Comparison of ENCODE assay signal across 14 cellular contexts in genomic region chr9:123434619-123435240, GRCh38.
DNase-seq lines count a peak whose midpoint lies in the region; ATAC-seq, FAIRE-seq and TF ChIP-seq lines count a peak whose summit lies in the region.
"Had no signal": no experiment of that assay in that cellular context is flagged by ENCODE, and none has a peak within 500 bp of the region (broad histone marks: within the 10 kb centered on the region; RNA-seq: fewer than 3 reads in every experiment).

No MANE protein-coding gene starts in this region.

- no peak for TF ChIP-seq EP300 in A549 (IDR thresholded peaks at IDR 0.05)

- no peak overlapping the region for H2BK15ac ChIP-seq in H9 (ENCODE audit: low read depth, low read length)

- dilution Hi-C loops in keratinocyte (cut with MboI; ENCODE audit: extremely low pct_ligation_motif_present, low sequenced_read_pairs): no loop called here

- no peaks in the 10 kb centered on the region for H3K27me3 ChIP-seq in H9 (ENCODE audit: insufficient read depth, low read length)
- no peaks in the 10 kb centered on the region for H3K27me3 ChIP-seq in WERI-Rb-1 (ENCODE audit: insufficient read depth, low read depth, severe bottlenecking)
- H3K27me3 ChIP-seq in keratinocyte (ENCODE audit: control insufficient read depth, extremely low read depth, insufficient read depth, low read length): no peaks in the 10 kb centered on the region
- no peaks in the 10 kb centered on the region for H3K27me3 ChIP-seq in CD4-positive, alpha-beta T cell (ENCODE audit: control insufficient read depth, insufficient read depth, low read length)
- no peaks in the 10 kb centered on the region for H3K27me3 ChIP-seq in tibial artery

- no peak overlapping the region for H3K4ac ChIP-seq in H9 (ENCODE audit: low read depth, low read length)

- TF ChIP-seq CTCF in A549 (IDR thresholded peaks at IDR 0.05) (no peak; the same call in 2 of the 3 replicates), H9 (conservative IDR thresholded peaks at IDR 0.05) (peak; percentile 66), WERI-Rb-1 (IDR thresholded peaks at IDR 0.05; ENCODE audit: low read depth, low read length) (peak; percentile 58), keratinocyte (optimal IDR thresholded peaks at IDR 0.05 in 1 of 3, IDR thresholded peaks at IDR 0.05 in 1 of 3, conservative IDR thresholded peaks at IDR 0.05 in 1 of 3; ENCODE audit: extremely low read depth in 1 of 3, insufficient read depth in 2 of 3, low read length in 3 of 3) (peak in 2 of 3 experiments; percentile 11 to 12), tibial artery (IDR thresholded peaks at IDR 0.05) (no peak)
- TF ChIP-seq CTCF in CD4-positive, alpha-beta T cell (IDR thresholded peaks at IDR 0.05): no peak

- POLR2A ChIA-PET in A549 (lab: Yijun Ruan, JAX): no interaction called here
- POLR2A ChIA-PET in CD4-positive, alpha-beta T cell (lab: Charles Lee): no interaction called here

- H3K4me2 ChIP-seq in A549 (no peak overlapping the region), H9 (ENCODE audit: insufficient read depth, insufficient read length, low read length) (no peak overlapping the region), keratinocyte (ENCODE audit: control insufficient read depth, extremely low read depth, insufficient read depth, low read depth, low read length) (no peak overlapping the region)

- H3K4me1 ChIP-seq in A549: no peaks in the 10 kb centered on the region
- H3K4me1 ChIP-seq in H9 (ENCODE audit: insufficient read depth, low read length): peaks cover 4% of the 10 kb centered on the region; the same call in 1 of the 2 replicates
- H3K4me1 ChIP-seq in keratinocyte (ENCODE audit: control insufficient read depth, extremely low read depth, insufficient read depth, low read length): no peaks in the 10 kb centered on the region
- no peaks in the 10 kb centered on the region for H3K4me1 ChIP-seq in tibial artery

- CTCF ChIA-PET in A549 (lab: Yijun Ruan, JAX): interaction anchor here (0.6 to 1.6 kb wide), 3 partner anchors 11 to 75 kb away, joined by 3 to 4 read pairs (median 4); no protein-coding TSS in a partner anchor
- CTCF ChIA-PET in CD4-positive, alpha-beta T cell (lab: Charles Lee): interaction anchor here (0.6 kb wide), 1 partner anchor 414 kb away, joined by 3 read pairs; no protein-coding TSS in a partner anchor

- no peak overlapping the region for H3K56ac ChIP-seq in H9 (ENCODE audit: insufficient read length, low read depth, low read length)

- no peak overlapping the region for H3K4me3 ChIP-seq in A549
- no peak overlapping the region for H3K4me3 ChIP-seq in WERI-Rb-1 (ENCODE audit: low read depth, low read length)
- no peak overlapping the region for H3K4me3 ChIP-seq in keratinocyte (ENCODE audit: control insufficient read depth in 2 of 3, extremely low read depth in 1 of 3, insufficient read depth in 2 of 3, low read depth in 1 of 3, low read length in 3 of 3)
- no peak overlapping the region for H3K4me3 ChIP-seq in tibial artery
- H3K4me3 ChIP-seq: GM23248 had no signal

- no peaks in the 10 kb centered on the region for H3K9me3 ChIP-seq in A549
- no peaks in the 10 kb centered on the region for H3K9me3 ChIP-seq in H9 (ENCODE audit: control insufficient read depth, low read depth, low read length)
- H3K9me3 ChIP-seq in WERI-Rb-1 (ENCODE audit: severe bottlenecking): no peaks in the 10 kb centered on the region
- no peaks in the 10 kb centered on the region for H3K9me3 ChIP-seq in keratinocyte (ENCODE audit: control insufficient read depth, low read depth, low read length)
- no peaks in the 10 kb centered on the region for H3K9me3 ChIP-seq in CD4-positive, alpha-beta T cell (ENCODE audit: control insufficient read depth, low read length)
- no peaks in the 10 kb centered on the region for H3K9me3 ChIP-seq in tibial artery

- no peak for TF ChIP-seq RAD21 in A549 (conservative IDR thresholded peaks at IDR 0.05 in 1 of 2, IDR thresholded peaks at IDR 0.05 in 1 of 2)

- H3K9ac ChIP-seq in H9 (ENCODE audit: extremely low read depth, insufficient read length, low read length) (no peak overlapping the region), keratinocyte (ENCODE audit: control insufficient read depth, extremely low read depth, insufficient read depth, low read length) (no peak overlapping the region)
- H3K9ac ChIP-seq: GM23248 had no signal

- H3K23me2 ChIP-seq in H9 (ENCODE audit: insufficient read length, low read depth, low read length, poor library complexity, severe bottlenecking): no peaks in the 10 kb centered on the region

- H3K9me3 Mint-ChIP-seq in H9: no peaks in the 10 kb centered on the region
- no peaks in the 10 kb centered on the region for H3K9me3 Mint-ChIP-seq in CD4-positive, alpha-beta T cell
- H3K9me3 Mint-ChIP-seq: natural killer cell had no signal

- no peak overlapping the region for H3K27ac ChIP-seq in A549
- H3K27ac ChIP-seq in H9 (ENCODE audit: insufficient read length, low read depth, low read length): no peak overlapping the region
- no peak overlapping the region for H3K27ac ChIP-seq in WERI-Rb-1
- H3K27ac ChIP-seq in keratinocyte (ENCODE audit: control insufficient read depth, insufficient read depth, low read length): no peak overlapping the region
- H3K27ac ChIP-seq in CD4-positive, alpha-beta T cell (ENCODE audit: low read depth, low read length): no peak overlapping the region
- H3K27ac ChIP-seq in tibial artery: no peak overlapping the region
- H3K27ac ChIP-seq: GM23248 had no signal

- H2BK120ac ChIP-seq in H9 (ENCODE audit: low read depth, low read length, poor library complexity, severe bottlenecking): no peak overlapping the region

- H4K20me1 ChIP-seq in H9 (ENCODE audit: control insufficient read depth, insufficient read depth, insufficient read length): no peaks in the 10 kb centered on the region
- H4K20me1 ChIP-seq in keratinocyte (ENCODE audit: control insufficient read depth, extremely low read depth, insufficient read depth, low read length): no peaks in the 10 kb centered on the region

- no peaks in the 10 kb centered on the region for H3K9me1 ChIP-seq in keratinocyte (ENCODE audit: control insufficient read depth, extremely low read depth, insufficient read depth, low read length)

- H3K23ac ChIP-seq in H9 (ENCODE audit: insufficient read length, low read depth, low read length): no peak overlapping the region

- no peak overlapping the region for H2BK20ac ChIP-seq in H9 (ENCODE audit: low read depth, low read length, poor library complexity, severe bottlenecking)

- FAIRE-seq in A549 (lab: Jason Lieb, UNC) (no peak), keratinocyte (lab: Jason Lieb, UNC) (no peak)
- FAIRE-seq: astrocyte had no signal

- peaks cover 3 to 24% (median 8%) of the 10 kb centered on the region in 3 experiments; a peak in 5 of 7 replicates for H3K36me3 Mint-ChIP-seq in H9 (ENCODE audit: insufficient read depth in 1 of 3, low read depth in 3 of 3)
- H3K36me3 Mint-ChIP-seq in CD4-positive, alpha-beta T cell (ENCODE audit: low read depth): peaks cover 86% of the 10 kb centered on the region
- H3K36me3 Mint-ChIP-seq: natural killer cell had no signal

- no peak overlapping the region for H2BK5ac ChIP-seq in H9 (ENCODE audit: insufficient read length, low read length)

- DNase-seq in A549 (ENCODE audit: low read depth in 1 of 2, low spot score in 1 of 2) (peak; percentile 56 to 60), H9 (peak; percentile 82), WERI-Rb-1 (peak; percentile 66), keratinocyte (ENCODE audit: low read depth, low spot score) (no peak), hypothalamus (lab: John Stamatoyannopoulos, UW) (no peak), tibial artery (no peak)
- no peak for DNase-seq in CD4-positive, alpha-beta T cell
- DNase-seq: GM23248, natural killer cell, RPMI8226 had no signal

- no peak overlapping the region for H3T11ph ChIP-seq in H9 (ENCODE audit: low read length)

- no peak overlapping the region for H3K4me3 Mint-ChIP-seq in H9
- no peak overlapping the region for H3K4me3 Mint-ChIP-seq in CD4-positive, alpha-beta T cell
- H3K4me3 Mint-ChIP-seq: CD14-positive monocyte, IgD-negative memory B cell, natural killer cell had no signal

- H3K14ac ChIP-seq in H9 (ENCODE audit: insufficient read depth, low read length): no peak overlapping the region

- H2AFZ ChIP-seq in H9 (ENCODE audit: low read length): no peak overlapping the region
- no peak overlapping the region for H2AFZ ChIP-seq in keratinocyte (ENCODE audit: control insufficient read depth, low read length)
- H2AFZ ChIP-seq: GM23248 had no signal

- H3K79me1 ChIP-seq in H9 (ENCODE audit: insufficient read depth, low read depth, low read length, poor library complexity, severe bottlenecking): no peaks in the 10 kb centered on the region

- H3K36me3 ChIP-seq in WERI-Rb-1: peaks cover 7% of the 10 kb centered on the region
- peaks cover 0 to 1% of the 10 kb centered on the region in 2 experiments for H3K36me3 ChIP-seq in keratinocyte (ENCODE audit: control insufficient read depth in 2 of 2, extremely low read depth in 1 of 2, insufficient read depth in 2 of 2, low read length in 2 of 2)
- H3K36me3 ChIP-seq in tibial artery: peaks cover 18 to 78% (median 69%) of the 10 kb centered on the region in 3 donors

- intact Hi-C loops in CD4-positive, alpha-beta T cell (cut with DNase I, micrococcal nuclease): no loop called here
- intact Hi-C loops in tibial artery (cut with DNase I; ENCODE audit: low total_unique reads): no loop called here

- no peak overlapping the region for H4K91ac ChIP-seq in H9 (ENCODE audit: insufficient read length, low read depth, low read length)

- H4K8ac ChIP-seq in H9 (replicated peaks; ENCODE audit: insufficient read length, low read depth, low read length): no peak overlapping the region

- H3K27ac Mint-ChIP-seq in H9: no peak overlapping the region
- H3K27ac Mint-ChIP-seq in CD4-positive, alpha-beta T cell: no peak overlapping the region
- H3K27ac Mint-ChIP-seq: IgD-negative memory B cell, natural killer cell had no signal

- H3K79me2 ChIP-seq in H9 (ENCODE audit: insufficient read depth, low read length) (no peaks in the 10 kb centered on the region), keratinocyte (ENCODE audit: control insufficient read depth, insufficient read depth, low read length) (no peaks in the 10 kb centered on the region)

- H3K4me1 Mint-ChIP-seq in H9: peaks cover 20 to 25% of the 10 kb centered on the region in 2 experiments
- H3K4me1 Mint-ChIP-seq in CD4-positive, alpha-beta T cell (ENCODE audit: low read depth): no peaks in the 10 kb centered on the region
- H3K4me1 Mint-ChIP-seq: natural killer cell had no signal

- ATAC-seq in A549 (peak; percentile 96 to 98), HG02642 (IDR thresholded peaks at IDR 0.05; ENCODE audit: poor library complexity, unreplicated experiment) (no peak)
- ATAC-seq in CD4-positive, alpha-beta T cell (ENCODE audit: poor library complexity): no peak
- ATAC-seq: natural killer cell had no signal

- no peak overlapping the region for H2BK12ac ChIP-seq in H9 (ENCODE audit: insufficient read length, low read depth, low read length)

- no peak overlapping the region for H3K18ac ChIP-seq in H9 (ENCODE audit: insufficient read length, low read depth, low read length)

- TF ChIP-seq POLR2A in A549 (IDR thresholded peaks at IDR 0.05; ENCODE audit: low read length): no peak

- no peak overlapping the region for H4K5ac ChIP-seq in H9 (ENCODE audit: insufficient read length, low read depth, low read length)

- no peaks in the 10 kb centered on the region; the same call in 1 of the 2 replicates for H3K27me3 Mint-ChIP-seq in H9 (ENCODE audit: low read depth)
- no peaks in the 10 kb centered on the region for H3K27me3 Mint-ChIP-seq in CD4-positive, alpha-beta T cell
- H3K27me3 Mint-ChIP-seq: IgD-negative memory B cell had no signal

- WGBS in A549 (ENCODE audit: missing lambda C conversion rate): 71% methylated on average over 9 of the region's 9 CpGs
- WGBS in H9 (ENCODE audit: extremely low coverage, insufficient read length, low lambda C conversion rate): no CpG with 5 or more reads among the region's 9 CpGs

- no peak overlapping the region for H2AK5ac ChIP-seq in H9 (ENCODE audit: insufficient read length, low read length)

Comparison
In these comparisons a context has a peak if more than half of its experiments do, and no peak if none do; other contexts are left out.
1. ATAC-seq: peak in A549 (2 of 2); none in CD4-positive, alpha-beta T cell (single experiment) and HG02642 (single experiment).
2. DNase-seq: peak in A549 (2 of 2), H9 (single experiment) and WERI-Rb-1 (single experiment); none in keratinocyte (single experiment), CD4-positive, alpha-beta T cell (0 of 10), hypothalamus (0 of 51) and tibial artery (0 of 2).
3. CTCF ChIP-seq: peak in H9 (single experiment), WERI-Rb-1 (single experiment) and keratinocyte (2 of 3); none in A549 (single experiment), CD4-positive, alpha-beta T cell (single experiment) and tibial artery (0 of 2).